In the genomic region with DNA sequence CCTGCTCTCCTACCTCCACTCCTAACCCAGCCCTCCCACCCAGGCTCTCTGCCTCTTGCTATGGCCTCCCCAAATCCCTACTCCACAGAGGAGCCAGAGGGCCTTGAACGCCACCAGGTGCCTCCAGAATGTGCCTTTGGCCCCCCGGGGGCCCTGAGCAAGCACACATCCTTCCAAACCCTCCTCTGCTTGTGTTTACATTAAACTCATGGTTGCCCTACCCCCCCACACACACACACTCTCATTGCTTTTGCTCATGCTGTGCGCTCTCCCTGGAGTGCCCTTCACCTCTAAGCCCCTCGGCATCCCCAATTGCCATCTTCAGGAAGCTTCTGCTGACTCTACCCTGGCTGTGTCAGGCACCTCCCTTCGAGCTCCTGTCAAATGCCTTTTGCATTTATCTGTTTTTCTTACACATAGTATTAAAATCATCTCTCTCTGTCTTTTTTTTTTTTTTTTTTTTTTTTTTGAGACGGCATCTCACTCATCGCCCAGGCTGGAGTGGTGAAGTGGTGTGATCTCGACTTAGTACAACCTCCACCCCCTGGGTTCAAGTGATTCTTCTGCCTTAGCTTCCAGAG, we compare ENCODE assay signal across 23 cellular contexts.
"Had no signal": no experiment of that assay in that cellular context is flagged by ENCODE, and none has a peak within 500 bp of the region (broad histone marks: within the 10 kb centered on the region; RNA-seq: fewer than 3 reads in every experiment).

No MANE protein-coding gene starts in this region.

- DNase-seq: activated B cell treated with CpG ODN at 0.5 μM for 24 hours; activated CD4-positive, alpha-beta memory T cell treated with anti-CD3 and anti-CD28 coated beads, Interleukin-2, amount 10 ng/mL, durations not matched to agents 7 days and 5 days; activated CD4-positive, alpha-beta T cell treated with anti-CD3 and anti-CD28 coated beads for 48 hours; activated naive CD4-positive, alpha-beta T cell treated with anti-CD3 and anti-CD28 coated beads, Interleukin-2, amount 50 U/mL, for 16 hours; activated T-cell treated with anti-CD3 and anti-CD28 coated beads, Interleukin-2, amount 50 U/mL, for 24 hours; amniotic stem cell; effector CD8-positive, alpha-beta T cell; gastrocnemius medialis; heart left ventricle; kidney; nephron progenitor cell; occipital lobe; posterior cingulate gyrus; spleen; stimulated activated CD4-positive, alpha-beta T cell treated with anti-CD3 and anti-CD28 coated beads, Interleukin-4, amount 100 ng/mL, for 4 hours; stimulated activated naive B cell treated with anti-CD40 and anti-IgM and Interleukin-4, amounts not matched to agents 10 μg/mL and 1 μg/mL and 100 μg/mL, for 72 hours; upper lobe of right lung had no signal

- H3K27me3 ChIP-seq: gastrocnemius medialis, heart left ventricle, spleen, upper lobe of right lung had no signal

- H3K4me3 ChIP-seq: cardiac muscle cell, gastrocnemius medialis, heart left ventricle, lung, spleen, upper lobe of right lung had no signal

- H3K27ac Mint-ChIP-seq: activated B cell treated with CpG ODN at 0.5 μM for 24 hours; activated T-cell treated with anti-CD3 and anti-CD28 coated beads, Interleukin-2, amount 50 U/mL, for 24 hours; dendritic cell treated with granulocyte-macrophage colony-stimulating factor and Interleukin-4, amounts not matched to agents 40 ng/mL and 50 ng/mL, for 4 days; mesothelial cell of epicardium; nephron progenitor cell; stimulated activated naive B cell treated with anti-CD40 and anti-IgM and Interleukin-4, amounts not matched to agents 10 μg/mL and 1 μg/mL and 100 μg/mL, for 72 hours had no signal

- H3K36me3 ChIP-seq: cardiac muscle cell, gastrocnemius medialis, heart left ventricle, spleen, upper lobe of right lung had no signal

- H3K4me3 Mint-ChIP-seq: activated B cell treated with CpG ODN at 0.5 μM for 24 hours; activated CD4-positive, alpha-beta memory T cell treated with anti-CD3 and anti-CD28 coated beads, Interleukin-2, amount 10 ng/mL, durations not matched to agents 7 days and 5 days; activated T-cell treated with anti-CD3 and anti-CD28 coated beads, Interleukin-2, amount 50 U/mL, for 24 hours; dendritic cell treated with granulocyte-macrophage colony-stimulating factor and Interleukin-4, amounts not matched to agents 40 ng/mL and 50 ng/mL, for 4 days; mesothelial cell of epicardium; nephron progenitor cell; stimulated activated naive B cell treated with anti-CD40 and anti-IgM and Interleukin-4, amounts not matched to agents 10 μg/mL and 1 μg/mL and 100 μg/mL, for 72 hours had no signal

- H3K9me3 Mint-ChIP-seq: activated B cell treated with CpG ODN at 0.5 μM for 24 hours; activated CD4-positive, alpha-beta memory T cell treated with anti-CD3 and anti-CD28 coated beads, Interleukin-2, amount 10 ng/mL, durations not matched to agents 7 days and 5 days; activated T-cell treated with anti-CD3 and anti-CD28 coated beads, Interleukin-2, amount 50 U/mL, for 24 hours; dendritic cell treated with granulocyte-macrophage colony-stimulating factor and Interleukin-4, amounts not matched to agents 40 ng/mL and 50 ng/mL, for 4 days; mesothelial cell of epicardium; nephron progenitor cell; stimulated activated naive B cell treated with anti-CD40 and anti-IgM and Interleukin-4, amounts not matched to agents 10 μg/mL and 1 μg/mL and 100 μg/mL, for 72 hours had no signal

- H3K9me3 ChIP-seq: gastrocnemius medialis, heart left ventricle, spleen, upper lobe of right lung had no signal

- H3K36me3 Mint-ChIP-seq: mesothelial cell of epicardium had no signal

- H3K27me3 Mint-ChIP-seq: activated B cell treated with CpG ODN at 0.5 μM for 24 hours; activated T-cell treated with anti-CD3 and anti-CD28 coated beads, Interleukin-2, amount 50 U/mL, for 24 hours; dendritic cell treated with granulocyte-macrophage colony-stimulating factor and Interleukin-4, amounts not matched to agents 40 ng/mL and 50 ng/mL, for 4 days; stimulated activated naive B cell treated with anti-CD40 and anti-IgM and Interleukin-4, amounts not matched to agents 10 μg/mL and 1 μg/mL and 100 μg/mL, for 72 hours had no signal

- H3K4me1 Mint-ChIP-seq: mesothelial cell of epicardium had no signal

- ATAC-seq: esophagus mucosa; gastrocnemius medialis; heart left ventricle; left lobe of liver; stimulated activated naive B cell treated with anti-CD40 and anti-IgM and Interleukin-4, amounts not matched to agents 10 μg/mL and 1 μg/mL and 100 μg/mL, for 72 hours; upper lobe of right lung had no signal
